ENCODE assay signal across 22 cellular contexts in the genomic region with DNA sequence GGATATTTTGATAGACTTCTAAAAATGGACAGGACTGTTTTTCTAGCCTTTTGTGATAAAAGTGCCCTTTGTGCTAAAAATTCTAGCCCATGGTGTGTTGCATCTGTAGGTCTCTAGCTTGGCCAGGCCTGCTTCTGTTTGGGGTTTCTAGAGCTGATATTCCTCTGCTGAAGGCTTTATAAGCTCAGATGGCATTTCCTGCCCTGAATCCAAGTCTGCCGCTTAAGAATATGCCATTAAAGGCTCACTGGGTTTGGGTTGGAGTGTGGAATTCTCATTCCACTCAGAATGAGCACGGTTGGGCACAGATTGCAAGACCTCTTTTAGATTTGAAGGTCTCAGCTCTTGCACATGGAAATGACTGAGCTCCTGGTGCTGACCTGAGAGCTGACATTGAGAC. TPM values are rescaled to one million over a fixed set of nuclear protein-coding genes. Genes with fewer than 3 reads are reported as not detected.
DNase-seq lines count a peak whose midpoint lies in the region; ATAC-seq, FAIRE-seq and TF ChIP-seq lines count a peak whose summit lies in the region.
"Had no signal": no experiment of that assay in that cellular context is flagged by ENCODE, and none has a peak within 500 bp of the region (broad histone marks: within the 10 kb centered on the region; RNA-seq: fewer than 3 reads in every experiment).

No MANE protein-coding gene starts in this region.

- no peak overlapping the region for H2AK9ac ChIP-seq in IMR-90 (replicated peaks; ENCODE audit: low read depth, low read length, poor library complexity)

- no peaks in the 10 kb centered on the region for H3K9me3 Mint-ChIP-seq in endodermal cell
- H3K9me3 Mint-ChIP-seq: CD4-positive, alpha-beta T cell had no signal

- H3K27ac ChIP-seq in IMR-90 (ENCODE audit: insufficient read depth, low read length) (no peak overlapping the region), endodermal cell (ENCODE audit: low read depth, low read length) (no peak overlapping the region), thoracic aorta (peak overlapping the region; percentile 60 to 75)
- H3K27ac ChIP-seq: BLaER1, SK-N-MC had no signal

- DNase-seq in IMR-90, result no peak
- DNase-seq in adipocyte (ENCODE audit: low read depth), result peak; percentile 22
- peak; percentile 27 for DNase-seq in endodermal cell
- DNase-seq in thoracic aorta (ENCODE audit: low spot score), result no peak
- no peak for DNase-seq in HTR-8/SVneo (ENCODE audit: insufficient read length, low spot score)
- no peak for DNase-seq in retina
- DNase-seq: ACHN; CD4-positive, alpha-beta T cell; COR-L47; DMS79 treated with DMSO at 0.1 percent for 48 hours; Karpas-422; NCI-H1417; NCI-H1694 treated with DMSO at 0.1 percent for 48 hours; NCI-H2081 treated with DMSO at 0.1 percent for 48 hours; NCI-H446; NCI-H526; SHP77 had no signal

- H3K4ac ChIP-seq in IMR-90 (ENCODE audit: low read depth, low read length), result 0 out of 2 replicates have a peak overlapping the region, but pooled peaks have one; percentile 12

- H3K27me3 Mint-ChIP-seq in endodermal cell (ENCODE audit: insufficient read depth), result no peaks in the 10 kb centered on the region
- H3K27me3 Mint-ChIP-seq: CD4-positive, alpha-beta T cell had no signal

- no peaks in the 10 kb centered on the region for H3K36me3 ChIP-seq in IMR-90 (ENCODE audit: control insufficient read depth, insufficient read depth, low read length)
- no peaks in the 10 kb centered on the region for H3K36me3 ChIP-seq in adipocyte (ENCODE audit: control insufficient read depth, insufficient read depth, low read length, severe bottlenecking)
- no peaks in the 10 kb centered on the region for H3K36me3 ChIP-seq in endodermal cell (ENCODE audit: control insufficient read depth, insufficient read depth, low read length)
- no peaks in the 10 kb centered on the region for H3K36me3 ChIP-seq in thoracic aorta
- H3K36me3 ChIP-seq: BLaER1 had no signal

- no peak for TF ChIP-seq RAD21 in IMR-90 (IDR thresholded peaks at IDR 0.05; ENCODE audit: low read length)

- ATAC-seq in IMR-90 (ENCODE audit: low read depth), result no peak
- no peak for ATAC-seq in thoracic aorta (ENCODE audit: insufficient number of reproducible peaks, low FRiP score, low read depth)
- no peak for ATAC-seq in GM18511 (IDR thresholded peaks at IDR 0.05; ENCODE audit: unreplicated experiment)
- ATAC-seq: GM12878, GM23338 had no signal

- H3K27ac Mint-ChIP-seq in endodermal cell, result no peak overlapping the region
- H3K27ac Mint-ChIP-seq: CD4-positive, alpha-beta T cell; GM23338 had no signal

- H3K9me3 ChIP-seq in IMR-90 (ENCODE audit: control insufficient read depth, insufficient read depth, low read length) (peaks cover 2% of the 10 kb centered on the region; the same call in 1 of the 2 replicates), adipocyte (ENCODE audit: control insufficient read depth, low read length) (no peaks in the 10 kb centered on the region), endodermal cell (ENCODE audit: control insufficient read depth, low read length) (no peaks in the 10 kb centered on the region), thoracic aorta (no peaks in the 10 kb centered on the region)
- H3K9me3 ChIP-seq: BLaER1 had no signal

- H4K20me1 ChIP-seq in IMR-90 (ENCODE audit: insufficient read depth, low read length), result no peaks in the 10 kb centered on the region
- H4K20me1 ChIP-seq: BLaER1 had no signal

- no peaks in the 10 kb centered on the region for H3K27me3 ChIP-seq in IMR-90 (ENCODE audit: control insufficient read depth, insufficient read depth, low read length)
- peaks cover 4% of the 10 kb centered on the region for H3K27me3 ChIP-seq in adipocyte (replicated peaks; ENCODE audit: control insufficient read depth, insufficient read depth, low read length)
- H3K27me3 ChIP-seq in endodermal cell (ENCODE audit: control insufficient read depth, insufficient read depth, low read length, poor library complexity, severe bottlenecking), result no peaks in the 10 kb centered on the region
- H3K27me3 ChIP-seq in thoracic aorta (replicated peaks; ENCODE audit: insufficient read depth), result no peaks in the 10 kb centered on the region
- H3K27me3 ChIP-seq: BLaER1 had no signal

- intact Hi-C loops in IMR-90 (cut with micrococcal nuclease), result no loop called here

- no peak overlapping the region for H2BK5ac ChIP-seq in IMR-90 (ENCODE audit: low read depth, low read length, poor library complexity, severe bottlenecking)

- peak overlapping the region; percentile 18 for H2AFZ ChIP-seq in IMR-90 (replicated peaks; ENCODE audit: low read length, poor library complexity)
- H2AFZ ChIP-seq: GM23338 had no signal

- H3K18ac ChIP-seq in IMR-90 (ENCODE audit: low read depth, low read length), result no peak overlapping the region; the same call in 1 of the 2 replicates

- H3K9me1 ChIP-seq in IMR-90 (ENCODE audit: insufficient read depth, low read length), result peaks cover 12% of the 10 kb centered on the region

- H3K4me3 Mint-ChIP-seq in endodermal cell, result no peak overlapping the region
- H3K4me3 Mint-ChIP-seq: CD4-positive, alpha-beta T cell; GM23338 had no signal

- no peak for FAIRE-seq in HTR-8/SVneo (lab: Jason Lieb, UNC)
- FAIRE-seq: GM12878 had no signal

- H3K4me2 ChIP-seq in IMR-90 (ENCODE audit: low read depth, low read length), result no peak overlapping the region
- H3K4me2 ChIP-seq: BLaER1, GM23338 had no signal

- H3K14ac ChIP-seq in IMR-90 (replicated peaks; ENCODE audit: low read depth, low read length), result peak overlapping the region; percentile 66; the same call in 1 of the 2 replicates

- TF ChIP-seq CTCF in IMR-90 (conservative IDR thresholded peaks at IDR 0.05; ENCODE audit: low read depth, low read length) (no peak), endodermal cell (conservative IDR thresholded peaks at IDR 0.05) (no peak), thoracic aorta (IDR thresholded peaks at IDR 0.05) (no peak)

- no peaks in the 10 kb centered on the region for H3K4me1 Mint-ChIP-seq in endodermal cell
- H3K4me1 Mint-ChIP-seq: GM23338 had no signal

- H3K36me3 Mint-ChIP-seq in endodermal cell (ENCODE audit: low read depth), result no peaks in the 10 kb centered on the region

- H3K9ac ChIP-seq in IMR-90 (ENCODE audit: low read depth, low read length), result no peak overlapping the region
- H3K9ac ChIP-seq in adipocyte (ENCODE audit: low read length), result no peak overlapping the region
- no peak overlapping the region for H3K9ac ChIP-seq in endodermal cell (ENCODE audit: extremely low read depth, low read length, poor library complexity, severe bottlenecking)
- H3K9ac ChIP-seq: BLaER1 had no signal

- peaks cover 6% of the 10 kb centered on the region for H3K4me1 ChIP-seq in IMR-90 (ENCODE audit: control insufficient read depth, insufficient read depth, low read length)
- no peaks in the 10 kb centered on the region for H3K4me1 ChIP-seq in adipocyte (ENCODE audit: control insufficient read depth, insufficient read depth, low read length)
- no peaks in the 10 kb centered on the region for H3K4me1 ChIP-seq in endodermal cell (ENCODE audit: control insufficient read depth, insufficient read depth, low read length)
- H3K4me1 ChIP-seq in thoracic aorta (ENCODE audit: control insufficient read depth in 1 of 2, low read depth in 2 of 2), result peaks cover 9 to 28% of the 10 kb centered on the region in 2 donors
- H3K4me1 ChIP-seq: BLaER1 had no signal

- H4K5ac ChIP-seq in IMR-90 (ENCODE audit: low read depth, low read length), result no peak overlapping the region

- H2AK5ac ChIP-seq in IMR-90 (ENCODE audit: low read depth, low read length), result peak overlapping the region; percentile 49

- TF ChIP-seq POLR2A in IMR-90 (IDR thresholded peaks at IDR 0.05; ENCODE audit: low read depth, low read length), result no peak

- H3K23ac ChIP-seq in IMR-90 (ENCODE audit: low read depth, low read length), result no peak overlapping the region

- POLR2A ChIA-PET in IMR-90 (lab: Charles Lee; ENCODE audit: unreplicated experiment), result no interaction called here

- dilution Hi-C loops in IMR-90 (cut with HindIII; ENCODE audit: low sequenced_read_pairs, unreplicated experiment), result no loop called here

- no peak overlapping the region for H3K56ac ChIP-seq in IMR-90 (ENCODE audit: extremely low read depth, insufficient read depth, low read length)

- H2BK20ac ChIP-seq in IMR-90 (ENCODE audit: low read depth, low read length), result peak overlapping the region; percentile 78

- CTCF ChIA-PET in IMR-90 (lab: Yijun Ruan, JAX), result interaction anchor here (0.9 kb wide), 2 partner anchors 16 to 48 kb away, joined by 3 to 4 read pairs; no protein-coding TSS in a partner anchor

- 86% methylated on average over 1 of the region's 2 CpGs; no CpG with 5 or more reads in 1 of the 2 experiments for WGBS in IMR-90 (ENCODE audit: extremely low coverage in 2 of 2, insufficient read length in 1 of 2), 2 experiments
- 86 to 100% methylated on average over 1 to 2 of the region's 2 CpGs for WGBS in endodermal cell (ENCODE audit: insufficient coverage in 1 of 2, insufficient read length in 1 of 2), 2 experiments

- H4K8ac ChIP-seq in IMR-90 (ENCODE audit: low read depth in 2 of 2, low read length in 2 of 2), result peak overlapping the region in 1 of 2 experiments; percentile 30; a peak in 1 of 4 replicates

- no peak overlapping the region for H3K4me3 ChIP-seq in IMR-90 (ENCODE audit: insufficient read depth, low read depth, low read length)
- H3K4me3 ChIP-seq in adipocyte (ENCODE audit: low read length), result no peak overlapping the region
- H3K4me3 ChIP-seq in endodermal cell (ENCODE audit: low read length), result no peak overlapping the region
- no peak overlapping the region for H3K4me3 ChIP-seq in thoracic aorta
- H3K4me3 ChIP-seq: BLaER1, GM12878, GM23338, SK-N-MC had no signal

- peak overlapping the region; percentile 85; the same call in 2 of the 3 replicates for H2BK15ac ChIP-seq in IMR-90 (ENCODE audit: low read depth, low read length)

- H4K91ac ChIP-seq in IMR-90 (ENCODE audit: insufficient read depth, low read depth, low read length), result peak overlapping the region; percentile 60; the same call in 1 of the 2 replicates

- H3K79me1 ChIP-seq in IMR-90 (ENCODE audit: low read depth in 1 of 2, low read length in 2 of 2), result no peaks in the 10 kb centered on the region

- BruUV-seq in IMR-90 (replicated peaks; lab: Mats Ljungman, UMichigan), result no TSS peak

- in situ Hi-C loops in IMR-90 (cut with MboI; ENCODE audit: low sequenced_read_pairs), result no loop called here

- peak overlapping the region; percentile 44; the same call in 1 of the 2 replicates for H2BK120ac ChIP-seq in IMR-90 (ENCODE audit: low read depth, low read length)

RNA-seq across cellular contexts. Expression of a gene that starts 49.4 kb away (rescaled TPM):
- total RNA-seq in IMR-90 (2012; rRNA removed) (272 and 308 TPM in 2 replicates), endodermal cell (10 to 100 TPM in 1 of 2 donors, 1 to 10 TPM in 1; 7.4 to 20.3 TPM), thoracic aorta (1,000 to 10,000 TPM in 1 of 2 donors, 100 to 1,000 TPM in 1; 884 to 1,323 TPM)
- polyA plus RNA-seq in IMR-90 (2012; rRNA removed), result 601 and 692 TPM in 2 replicates
- polyA plus RNA-seq in IMR-90 (2012; cell fraction: cytosol; rRNA removed), result 282 and 675 TPM in 2 replicates
- 407 and 421 TPM in 2 replicates for polyA plus RNA-seq in IMR-90 (2012; cell fraction: nucleus; rRNA removed; ENCODE audit: low replicate concordance)
- 19.3 TPM for polyA plus RNA-seq in endodermal cell (2013, experiment 1 of 2)
- polyA plus RNA-seq in endodermal cell (2013, experiment 2 of 2), result 13.4 TPM

Comparison
In these comparisons a context has a peak if more than half of its experiments do, and no peak if none do; other contexts are left out.
1. DNase-seq: peak in adipocyte (single experiment) and endodermal cell (single experiment); none in IMR-90 (single experiment), thoracic aorta (single experiment), HTR-8/SVneo (single experiment) and retina (single experiment).
2. H3K27ac ChIP-seq: peak in thoracic aorta (2 of 2); none in IMR-90 (single experiment) and endodermal cell (single experiment).
3. RNA of a gene that starts 49.4 kb away (total RNA-seq): 884 to 1,323 TPM in thoracic aorta and 272 to 308 TPM in IMR-90; 7.4 to 20.3 TPM in endodermal cell; every median in the first group is over 10 times any median in the second.